Comparison of ENCODE assay signal across 1 cellular context in the genomic region with DNA sequence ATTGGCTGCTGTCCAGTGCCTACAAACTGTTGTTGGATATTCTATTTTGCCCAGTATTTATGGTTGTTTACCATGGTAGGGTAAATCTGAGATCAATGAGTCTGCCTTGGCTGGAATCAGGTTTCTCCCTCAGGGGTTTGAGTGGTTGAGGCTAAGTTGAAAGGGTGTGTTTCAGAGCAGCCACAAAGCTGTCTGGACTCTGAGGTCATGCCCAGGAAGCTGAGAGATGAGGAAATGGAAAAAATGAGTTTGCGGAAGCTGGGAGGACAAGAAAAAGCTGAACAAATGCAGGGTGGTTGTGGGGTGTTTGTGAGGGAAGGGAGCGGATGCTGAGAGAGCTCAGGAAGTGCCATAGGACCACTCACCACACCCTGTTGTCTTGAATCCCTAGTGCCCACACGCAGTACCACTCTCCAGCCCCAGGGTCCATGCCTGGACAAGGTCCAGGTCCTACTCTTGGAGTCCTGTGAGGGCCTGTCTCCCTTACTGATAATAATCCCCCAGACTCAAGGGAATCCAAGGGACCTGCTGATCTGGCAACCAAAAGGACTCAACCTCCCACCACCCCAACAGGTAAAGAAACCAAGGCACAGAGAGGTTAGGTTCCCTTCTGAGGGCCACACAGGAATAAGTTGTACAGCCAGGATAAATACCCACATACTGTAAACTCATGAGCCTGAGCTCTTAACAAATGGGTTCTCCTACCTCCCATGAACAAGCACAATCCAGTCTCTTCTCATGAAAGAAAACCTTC.
TF ChIP-seq lines count a peak whose summit lies in the region.

No MANE protein-coding gene starts in this region.

TF ChIP-seq in GM12878, 131 proteins besides CTCF, POLR2A, EP300 and RAD21 (continued from another document and continues in another):
- TF ChIP-seq, protein P1, sequence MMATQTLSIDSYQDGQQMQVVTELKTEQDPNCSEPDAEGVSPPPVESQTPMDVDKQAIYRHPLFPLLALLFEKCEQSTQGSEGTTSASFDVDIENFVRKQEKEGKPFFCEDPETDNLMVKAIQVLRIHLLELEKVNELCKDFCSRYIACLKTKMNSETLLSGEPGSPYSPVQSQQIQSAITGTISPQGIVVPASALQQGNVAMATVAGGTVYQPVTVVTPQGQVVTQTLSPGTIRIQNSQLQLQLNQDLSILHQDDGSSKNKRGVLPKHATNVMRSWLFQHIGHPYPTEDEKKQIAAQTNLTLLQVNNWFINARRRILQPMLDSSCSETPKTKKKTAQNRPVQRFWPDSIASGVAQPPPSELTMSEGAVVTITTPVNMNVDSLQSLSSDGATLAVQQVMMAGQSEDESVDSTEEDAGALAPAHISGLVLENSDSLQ (IDR thresholded peaks at IDR 0.05): no peak
- TF ChIP-seq SIN3A (IDR thresholded peaks at IDR 0.05; ENCODE audit: low read depth, low read length) (no peak), NFYA (IDR thresholded peaks at IDR 0.05; ENCODE audit: borderline replicate concordance, low read depth, low read length) (no peak), IRF5 (IDR thresholded peaks at IDR 0.05; ENCODE audit: borderline replicate concordance) (no peak), STAT1 (conservative IDR thresholded peaks at IDR 0.05) (no peak), ETV6 (conservative IDR thresholded peaks at IDR 0.05 in 1 of 2, IDR thresholded peaks at IDR 0.05 in 1 of 2; ENCODE audit: borderline replicate concordance in 1 of 2, low read depth in 1 of 2) (peak in 1 of 2 experiments; percentile 99; a peak in 2 of 4 replicates), RFX5 (IDR thresholded peaks at IDR 0.05; ENCODE audit: low read depth, low read length) (no peak), ATF7 (IDR thresholded peaks at IDR 0.05; ENCODE audit: low read depth) (peak; percentile 99), DPF2 (IDR thresholded peaks at IDR 0.05) (peak; percentile 79; the same call in 1 of the 2 replicates), HDGF (IDR thresholded peaks at IDR 0.05) (no peak), EZH2 (IDR thresholded peaks at IDR 0.05; ENCODE audit: borderline replicate concordance, control insufficient read depth, low read depth, low read length) (no peak), TAF1 (IDR thresholded peaks at IDR 0.05; ENCODE audit: borderline replicate concordance, low read depth, low read length) (no peak), SPI1 (IDR thresholded peaks at IDR 0.05; ENCODE audit: borderline replicate concordance, insufficient read depth, low read depth, low read length) (peak; percentile 57), BACH1 (IDR thresholded peaks at IDR 0.05; ENCODE audit: borderline replicate concordance) (peak; percentile 20; the same call in 1 of the 2 replicates), ZNF24 (IDR thresholded peaks at IDR 0.05) (peak; percentile 83), CEBPZ (IDR thresholded peaks at IDR 0.05; ENCODE audit: low read depth, low read length) (no peak), ZBED1 (IDR thresholded peaks at IDR 0.05; ENCODE audit: borderline replicate concordance) (peak; percentile 88; the same call in 1 of the 2 replicates), NFIC (IDR thresholded peaks at IDR 0.05; ENCODE audit: low read depth, low read length) (peak; percentile 93; the same call in 1 of the 2 replicates), IKZF2 (IDR thresholded peaks at IDR 0.05) (peak; percentile 93), FOXM1 (IDR thresholded peaks at IDR 0.05; ENCODE audit: low read depth, low read length) (peak; percentile 82; the same call in 1 of the 2 replicates), SMARCA5 (IDR thresholded peaks at IDR 0.05) (peak; percentile 54; the same call in 1 of the 2 replicates), TCF7 (IDR thresholded peaks at IDR 0.05; ENCODE audit: borderline replicate concordance) (0 out of 2 replicates have a peak, but pooled peaks have one; percentile 60), PML (IDR thresholded peaks at IDR 0.05; ENCODE audit: low read length) (peak; percentile 42; the same call in 1 of the 2 replicates), ZNF384 (IDR thresholded peaks at IDR 0.05; ENCODE audit: borderline replicate concordance, low read depth, low read length) (no peak), GATAD2B (conservative IDR thresholded peaks at IDR 0.05; ENCODE audit: low read depth) (peak; percentile 44; the same call in 1 of the 2 replicates), BCL11A (IDR thresholded peaks at IDR 0.05; ENCODE audit: low read depth, low read length) (peak; percentile 79), RBBP5 (conservative IDR thresholded peaks at IDR 0.05) (no peak), CEBPB (IDR thresholded peaks at IDR 0.05; ENCODE audit: borderline replicate concordance in 1 of 2, low read depth in 2 of 2, low read length in 2 of 2) (peak in 1 of 2 experiments; percentile 80; a peak in 1 of 4 replicates), PAX5 (IDR thresholded peaks at IDR 0.05; ENCODE audit: borderline replicate concordance, low read depth, low read length) (no peak), ZNF687 (IDR thresholded peaks at IDR 0.05) (peak; percentile 27; the same call in 1 of the 2 replicates), POLR2AphosphoS2 (IDR thresholded peaks at IDR 0.05; ENCODE audit: low read depth, low read length) (no peak), NFXL1 (IDR thresholded peaks at IDR 0.05; ENCODE audit: borderline replicate concordance) (no peak)
- TF ChIP-seq, protein P2, sequence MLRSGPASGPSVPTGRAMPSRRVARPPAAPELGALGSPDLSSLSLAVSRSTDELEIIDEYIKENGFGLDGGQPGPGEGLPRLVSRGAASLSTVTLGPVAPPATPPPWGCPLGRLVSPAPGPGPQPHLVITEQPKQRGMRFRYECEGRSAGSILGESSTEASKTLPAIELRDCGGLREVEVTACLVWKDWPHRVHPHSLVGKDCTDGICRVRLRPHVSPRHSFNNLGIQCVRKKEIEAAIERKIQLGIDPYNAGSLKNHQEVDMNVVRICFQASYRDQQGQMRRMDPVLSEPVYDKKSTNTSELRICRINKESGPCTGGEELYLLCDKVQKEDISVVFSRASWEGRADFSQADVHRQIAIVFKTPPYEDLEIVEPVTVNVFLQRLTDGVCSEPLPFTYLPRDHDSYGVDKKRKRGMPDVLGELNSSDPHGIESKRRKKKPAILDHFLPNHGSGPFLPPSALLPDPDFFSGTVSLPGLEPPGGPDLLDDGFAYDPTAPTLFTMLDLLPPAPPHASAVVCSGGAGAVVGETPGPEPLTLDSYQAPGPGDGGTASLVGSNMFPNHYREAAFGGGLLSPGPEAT (IDR thresholded peaks at IDR 0.05; ENCODE audit: low read depth): peak; percentile 72
- TF ChIP-seq, protein P3, sequence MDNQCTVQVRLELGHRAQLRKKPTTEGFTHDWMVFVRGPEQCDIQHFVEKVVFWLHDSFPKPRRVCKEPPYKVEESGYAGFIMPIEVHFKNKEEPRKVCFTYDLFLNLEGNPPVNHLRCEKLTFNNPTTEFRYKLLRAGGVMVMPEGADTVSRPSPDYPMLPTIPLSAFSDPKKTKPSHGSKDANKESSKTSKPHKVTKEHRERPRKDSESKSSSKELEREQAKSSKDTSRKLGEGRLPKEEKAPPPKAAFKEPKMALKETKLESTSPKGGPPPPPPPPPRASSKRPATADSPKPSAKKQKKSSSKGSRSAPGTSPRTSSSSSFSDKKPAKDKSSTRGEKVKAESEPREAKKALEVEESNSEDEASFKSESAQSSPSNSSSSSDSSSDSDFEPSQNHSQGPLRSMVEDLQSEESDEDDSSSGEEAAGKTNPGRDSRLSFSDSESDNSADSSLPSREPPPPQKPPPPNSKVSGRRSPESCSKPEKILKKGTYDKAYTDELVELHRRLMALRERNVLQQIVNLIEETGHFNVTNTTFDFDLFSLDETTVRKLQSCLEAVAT (IDR thresholded peaks at IDR 0.05): peak; percentile 91
- TF ChIP-seq, protein P4, sequence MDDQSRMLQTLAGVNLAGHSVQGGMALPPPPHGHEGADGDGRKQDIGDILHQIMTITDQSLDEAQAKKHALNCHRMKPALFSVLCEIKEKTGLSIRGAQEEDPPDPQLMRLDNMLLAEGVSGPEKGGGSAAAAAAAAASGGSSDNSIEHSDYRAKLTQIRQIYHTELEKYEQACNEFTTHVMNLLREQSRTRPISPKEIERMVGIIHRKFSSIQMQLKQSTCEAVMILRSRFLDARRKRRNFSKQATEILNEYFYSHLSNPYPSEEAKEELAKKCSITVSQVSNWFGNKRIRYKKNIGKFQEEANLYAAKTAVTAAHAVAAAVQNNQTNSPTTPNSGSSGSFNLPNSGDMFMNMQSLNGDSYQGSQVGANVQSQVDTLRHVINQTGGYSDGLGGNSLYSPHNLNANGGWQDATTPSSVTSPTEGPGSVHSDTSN (IDR thresholded peaks at IDR 0.05; ENCODE audit: insufficient replicate concordance, low read depth, low read length): no peak
- TF ChIP-seq, protein P5, sequence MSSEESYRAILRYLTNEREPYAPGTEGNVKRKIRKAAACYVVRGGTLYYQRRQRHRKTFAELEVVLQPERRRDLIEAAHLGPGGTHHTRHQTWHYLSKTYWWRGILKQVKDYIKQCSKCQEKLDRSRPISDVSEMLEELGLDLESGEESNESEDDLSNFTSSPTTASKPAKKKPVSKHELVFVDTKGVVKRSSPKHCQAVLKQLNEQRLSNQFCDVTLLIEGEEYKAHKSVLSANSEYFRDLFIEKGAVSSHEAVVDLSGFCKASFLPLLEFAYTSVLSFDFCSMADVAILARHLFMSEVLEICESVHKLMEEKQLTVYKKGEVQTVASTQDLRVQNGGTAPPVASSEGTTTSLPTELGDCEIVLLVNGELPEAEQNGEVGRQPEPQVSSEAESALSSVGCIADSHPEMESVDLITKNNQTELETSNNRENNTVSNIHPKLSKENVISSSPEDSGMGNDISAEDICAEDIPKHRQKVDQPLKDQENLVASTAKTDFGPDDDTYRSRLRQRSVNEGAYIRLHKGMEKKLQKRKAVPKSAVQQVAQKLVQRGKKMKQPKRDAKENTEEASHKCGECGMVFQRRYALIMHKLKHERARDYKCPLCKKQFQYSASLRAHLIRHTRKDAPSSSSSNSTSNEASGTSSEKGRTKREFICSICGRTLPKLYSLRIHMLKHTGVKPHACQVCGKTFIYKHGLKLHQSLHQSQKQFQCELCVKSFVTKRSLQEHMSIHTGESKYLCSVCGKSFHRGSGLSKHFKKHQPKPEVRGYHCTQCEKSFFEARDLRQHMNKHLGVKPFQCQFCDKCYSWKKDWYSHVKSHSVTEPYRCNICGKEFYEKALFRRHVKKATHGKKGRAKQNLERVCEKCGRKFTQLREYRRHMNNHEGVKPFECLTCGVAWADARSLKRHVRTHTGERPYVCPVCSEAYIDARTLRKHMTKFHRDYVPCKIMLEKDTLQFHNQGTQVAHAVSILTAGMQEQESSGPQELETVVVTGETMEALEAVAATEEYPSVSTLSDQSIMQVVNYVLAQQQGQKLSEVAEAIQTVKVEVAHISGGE (CRISPR knock-in tag; IDR thresholded peaks at IDR 0.05): no peak
- TF ChIP-seq, protein P6, sequence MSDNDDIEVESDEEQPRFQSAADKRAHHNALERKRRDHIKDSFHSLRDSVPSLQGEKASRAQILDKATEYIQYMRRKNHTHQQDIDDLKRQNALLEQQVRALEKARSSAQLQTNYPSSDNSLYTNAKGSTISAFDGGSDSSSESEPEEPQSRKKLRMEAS (IDR thresholded peaks at IDR 0.05; ENCODE audit: low read depth, low read length): no peak
